ENCODE assay signal across 8 cellular contexts in genomic region chr11:67464411-67465189, GRCh38. TPM values are rescaled to one million over a fixed set of nuclear protein-coding genes. Genes with fewer than 3 reads are reported as not detected.
DNase-seq lines count a peak whose midpoint lies in the region; ATAC-seq and TF ChIP-seq lines count a peak whose summit lies in the region.

No MANE protein-coding gene starts in this region.

- intact Hi-C loops in stomach (cut with DNase I; ENCODE audit: low total_unique reads), result no loop called here

- ATAC-seq in foreskin keratinocyte, result peak; percentile 71

- H3K9me3 ChIP-seq in neuron (ENCODE audit: low read length), result no peaks in the 10 kb centered on the region
- no peaks in the 10 kb centered on the region for H3K9me3 ChIP-seq in stomach

- TF ChIP-seq POLR2A in stomach (IDR thresholded peaks at IDR 0.05), result peak in 1 of 4 donors; percentile 49

- H3K27me3 ChIP-seq in foreskin keratinocyte (no peaks in the 10 kb centered on the region), neuron (ENCODE audit: insufficient read depth, low read length) (no peaks in the 10 kb centered on the region), stomach (no peaks in the 10 kb centered on the region)

- 12 to 26% (median 13%) methylated on average over 23 to 56 of the region's 56 CpGs for WGBS in stomach, 5 donors

- H3K27ac ChIP-seq in C4-2B (peak overlapping the region; percentile 97), foreskin keratinocyte (peak overlapping the region; percentile 76), stomach (peak overlapping the region; percentile 90 to 98 (median 95))

- DNase-seq in GM20000 (ENCODE audit: low spot score), result peak; percentile 96
- DNase-seq in Jurkat, Clone E6-1 (ENCODE audit: low read depth, low spot score), result peak; percentile 80
- peak; percentile 81 for DNase-seq in RPMI7951 (ENCODE audit: low read depth)
- peak; percentile 97 for DNase-seq in activated effector memory CD4-positive, alpha-beta T cell treated with anti-CD3 and anti-CD28 coated beads, Interleukin-2, amount 50 U/mL, for 16 hours
- DNase-seq in foreskin keratinocyte, result peak; percentile 61 to 75
- peak; percentile 94 for DNase-seq in stomach

- H3K36me3 ChIP-seq in neuron (ENCODE audit: insufficient read depth, low read length), result no peaks in the 10 kb centered on the region
- peaks cover 0 to 5% (median 2%) of the 10 kb centered on the region in 4 donors for H3K36me3 ChIP-seq in stomach

- H3K4me1 ChIP-seq in foreskin keratinocyte (peaks cover 8% of the 10 kb centered on the region), neuron (ENCODE audit: insufficient read depth, low read length) (peaks cover 20% of the 10 kb centered on the region), stomach (peaks cover 33 to 52% (median 51%) of the 10 kb centered on the region in 4 donors)

- H3K4me3 ChIP-seq in Jurkat, Clone E6-1 (ENCODE audit: low read length), result peak overlapping the region; percentile 82
- H3K4me3 ChIP-seq in neuron (ENCODE audit: low read length) (peak overlapping the region; percentile 49), stomach (peak overlapping the region; percentile 54 to 69 (median 60))

- TF ChIP-seq CTCF in C4-2B (conservative IDR thresholded peaks at IDR 0.05), result no peak
- no peak for TF ChIP-seq CTCF in GM20000 (IDR thresholded peaks at IDR 0.05; ENCODE audit: extremely low read depth, missing control alignments)
- TF ChIP-seq CTCF in foreskin keratinocyte (conservative IDR thresholded peaks at IDR 0.05), result no peak
- TF ChIP-seq CTCF in stomach (IDR thresholded peaks at IDR 0.05), result no peak

- no peak for TF ChIP-seq EP300 in stomach (IDR thresholded peaks at IDR 0.05)

- H2AFZ ChIP-seq in neuron (ENCODE audit: low read depth, low read length), result no peak overlapping the region

RNA-seq across cellular contexts. Expression of gene TMEM134, which starts 4.5 kb away (rescaled TPM):
- 60.0 TPM for polyA plus RNA-seq in Jurkat, Clone E6-1 (2012; ENCODE audit: insufficient read depth, insufficient read length)
- total RNA-seq in RPMI7951 (2014; rRNA removed; shearing (Covaris generic)), result 25.6 and 28.0 TPM in 2 replicates
- total RNA-seq in foreskin keratinocyte (29.4 TPM in 2 replicates), stomach (100 to 1,000 TPM in 3 of 5 donors, 10 to 100 TPM in 2; 57.6 to 392 (median 174) TPM)
- polyA plus RNA-seq in foreskin keratinocyte (59.2 and 69.8 TPM in 2 replicates), stomach (100 to 1,000 TPM; 118 to 130 (median 126) TPM)

RNA-seq across cellular contexts. Expression of gene CABP4, which starts 9.4 kb away (rescaled TPM):
- not detected for polyA plus RNA-seq in Jurkat, Clone E6-1 (2012; ENCODE audit: insufficient read depth, insufficient read length)
- total RNA-seq in RPMI7951 (2014; rRNA removed; shearing (Covaris generic)), result not detected in 2 replicates
- total RNA-seq in foreskin keratinocyte (not detected in 2 replicates), stomach (under 1 TPM in 3 of 5 donors, not detected in 2; 0.43 to 0.73 (median 0.45) TPM)
- polyA plus RNA-seq in foreskin keratinocyte (not detected in 2 replicates), stomach (1 to 10 TPM in 2 of 3 donors, under 1 TPM in 1; 0.50 to 1.7 (median 1.7) TPM)

RNA-seq across cellular contexts. Expression of gene GPR152, which starts 12.1 kb away (rescaled TPM):
- polyA plus RNA-seq in Jurkat, Clone E6-1 (2012; ENCODE audit: insufficient read depth, insufficient read length), result not detected
- not detected in 2 replicates for total RNA-seq in RPMI7951 (2014; rRNA removed; shearing (Covaris generic))
- total RNA-seq in foreskin keratinocyte, result not detected in 2 replicates
- polyA plus RNA-seq in foreskin keratinocyte, result not detected in 2 replicates
- total RNA-seq in stomach, result not detected
- not detected for polyA plus RNA-seq in stomach

RNA-seq across cellular contexts. Expression of gene AIP, which starts 18.2 kb away (rescaled TPM):
- 225 TPM for polyA plus RNA-seq in Jurkat, Clone E6-1 (2012; ENCODE audit: insufficient read depth, insufficient read length)
- 106 and 114 TPM in 2 replicates for total RNA-seq in RPMI7951 (2014; rRNA removed; shearing (Covaris generic))
- total RNA-seq in foreskin keratinocyte (40.4 and 41.0 TPM in 2 replicates), stomach (100 to 1,000 TPM in 1 of 5 donors, 10 to 100 TPM in 4; 36.4 to 140 (median 60.7) TPM)
- polyA plus RNA-seq in foreskin keratinocyte (49.1 and 56.0 TPM in 2 replicates), stomach (10 to 100 TPM; 75.5 to 86.6 (median 84.2) TPM)

RNA-seq across cellular contexts. Expression of gene CORO1B, which starts 21.3 kb away (rescaled TPM):
- polyA plus RNA-seq in Jurkat, Clone E6-1 (2012; ENCODE audit: insufficient read depth, insufficient read length), result 41.4 TPM
- 88.6 and 104 TPM in 2 replicates for total RNA-seq in RPMI7951 (2014; rRNA removed; shearing (Covaris generic))
- 68.6 and 71.0 TPM in 2 replicates for total RNA-seq in foreskin keratinocyte
- 89.8 and 92.4 TPM in 2 replicates for polyA plus RNA-seq in foreskin keratinocyte
- 100 to 1,000 TPM in 2 of 5 donors, 10 to 100 TPM in 3; 48.3 to 160 (median 82.2) TPM for total RNA-seq in stomach
- polyA plus RNA-seq in stomach, result 100 to 1,000 TPM in 2 of 3 donors, 10 to 100 TPM in 1; 84.4 to 125 (median 104) TPM

Comparison
In these comparisons a context has a peak if more than half of its experiments do, and no peak if none do; other contexts are left out.
1. Peak in every context shown above with its lines: DNase-seq, ATAC-seq, H3K4me3 ChIP-seq and H3K27ac ChIP-seq.